8 cellular contexts compared by ENCODE assay signal in genomic region chr7:131226116-131226562, GRCh38.
A peak's percentile ranks its signal among the peaks of the same experiment; 100 is the strongest.
DNase-seq lines count a peak whose midpoint lies in the region; ATAC-seq and TF ChIP-seq lines count a peak whose summit lies in the region.

No MANE protein-coding gene starts in this region.

- H3K4me1 Mint-ChIP-seq in T-helper 1 cell treated with Interleukin-12 subunit alpha and Interleukin-12 subunit beta and Interleukin-4 antibody, amounts not matched to agents 30 μg/mL and 1 μg/mL, for 36 hours (ENCODE audit: low read depth): peaks cover 21% of the 10 kb centered on the region

- CTCF ChIA-PET in RWPE1 (lab: Yijun Ruan, JAX): no interaction called here

- H3K27me3 ChIP-seq in testis: no peaks in the 10 kb centered on the region

- peak overlapping the region; percentile 76 for H3K27ac Mint-ChIP-seq in T-helper 1 cell treated with Interleukin-12 subunit alpha and Interleukin-12 subunit beta and Interleukin-4 antibody, amounts not matched to agents 30 μg/mL and 1 μg/mL, for 36 hours

- peaks cover 16% of the 10 kb centered on the region for H3K4me1 ChIP-seq in testis

- TF ChIP-seq CTCF in RWPE1 (conservative IDR thresholded peaks at IDR 0.05; ENCODE audit: low read depth) (no peak), testis (IDR thresholded peaks at IDR 0.05) (no peak)

- no peak overlapping the region for H3K4me3 ChIP-seq in testis

- H3K36me3 ChIP-seq in testis (ENCODE audit: low read depth, missing control alignments): no peaks in the 10 kb centered on the region

- H3K27me3 Mint-ChIP-seq in T-helper 1 cell treated with Interleukin-12 subunit alpha and Interleukin-12 subunit beta and Interleukin-4 antibody, amounts not matched to agents 30 μg/mL and 1 μg/mL, for 36 hours (ENCODE audit: low read depth): no peaks in the 10 kb centered on the region

- H3K4me3 Mint-ChIP-seq in T-helper 1 cell treated with Interleukin-12 subunit alpha and Interleukin-12 subunit beta and Interleukin-4 antibody, amounts not matched to agents 30 μg/mL and 1 μg/mL, for 36 hours: no peak overlapping the region

- 67 to 77% methylated on average over 3 of the region's 3 CpGs for WGBS in testis, 2 donors

- H3K9me3 Mint-ChIP-seq in T-helper 1 cell treated with Interleukin-12 subunit alpha and Interleukin-12 subunit beta and Interleukin-4 antibody, amounts not matched to agents 30 μg/mL and 1 μg/mL, for 36 hours: no peaks in the 10 kb centered on the region

- H3K9me3 ChIP-seq in testis: no peaks in the 10 kb centered on the region

- no peak for ATAC-seq in HG03432 (IDR thresholded peaks at IDR 0.05; ENCODE audit: unreplicated experiment)

- H3K27ac ChIP-seq in RWPE1 (peak overlapping the region; percentile 33), testis (peak overlapping the region; percentile 21 to 52)

- H3K36me3 Mint-ChIP-seq in T-helper 1 cell treated with Interleukin-12 subunit alpha and Interleukin-12 subunit beta and Interleukin-4 antibody, amounts not matched to agents 30 μg/mL and 1 μg/mL, for 36 hours (ENCODE audit: low read depth): peaks cover 2% of the 10 kb centered on the region

- DNase-seq in T-helper 1 cell (no peak), RWPE1 (ENCODE audit: low spot score) (no peak), kidney tubule cell (ENCODE audit: low spot score) (peak; percentile 83), testis (no peak), NOMO-1 (lab: John Stamatoyannopoulos, UW; ENCODE audit: unreplicated experiment in 2 of 2) (no peak), NCI-H2081 (lab: John Stamatoyannopoulos, UW) (no peak)

- no peak for TF ChIP-seq POLR2A in testis (IDR thresholded peaks at IDR 0.05)

- POLR2A ChIA-PET in RWPE1 (lab: Yijun Ruan, JAX; ENCODE audit: low non-redundant PET): no interaction called here

- intact Hi-C loops in testis (cut with DNase I; ENCODE audit: low total_unique reads): no loop called here
